In genomic region chr7:134078991-134079390, GRCh38 we compare ENCODE assay signal across 1 cellular context.
TF ChIP-seq lines count a peak whose summit lies in the region.

No MANE protein-coding gene starts in this region.

TF ChIP-seq in HepG2, 621 proteins besides CTCF, POLR2A, EP300 and RAD21 (continued from another document):
- TF ChIP-seq, protein P1, sequence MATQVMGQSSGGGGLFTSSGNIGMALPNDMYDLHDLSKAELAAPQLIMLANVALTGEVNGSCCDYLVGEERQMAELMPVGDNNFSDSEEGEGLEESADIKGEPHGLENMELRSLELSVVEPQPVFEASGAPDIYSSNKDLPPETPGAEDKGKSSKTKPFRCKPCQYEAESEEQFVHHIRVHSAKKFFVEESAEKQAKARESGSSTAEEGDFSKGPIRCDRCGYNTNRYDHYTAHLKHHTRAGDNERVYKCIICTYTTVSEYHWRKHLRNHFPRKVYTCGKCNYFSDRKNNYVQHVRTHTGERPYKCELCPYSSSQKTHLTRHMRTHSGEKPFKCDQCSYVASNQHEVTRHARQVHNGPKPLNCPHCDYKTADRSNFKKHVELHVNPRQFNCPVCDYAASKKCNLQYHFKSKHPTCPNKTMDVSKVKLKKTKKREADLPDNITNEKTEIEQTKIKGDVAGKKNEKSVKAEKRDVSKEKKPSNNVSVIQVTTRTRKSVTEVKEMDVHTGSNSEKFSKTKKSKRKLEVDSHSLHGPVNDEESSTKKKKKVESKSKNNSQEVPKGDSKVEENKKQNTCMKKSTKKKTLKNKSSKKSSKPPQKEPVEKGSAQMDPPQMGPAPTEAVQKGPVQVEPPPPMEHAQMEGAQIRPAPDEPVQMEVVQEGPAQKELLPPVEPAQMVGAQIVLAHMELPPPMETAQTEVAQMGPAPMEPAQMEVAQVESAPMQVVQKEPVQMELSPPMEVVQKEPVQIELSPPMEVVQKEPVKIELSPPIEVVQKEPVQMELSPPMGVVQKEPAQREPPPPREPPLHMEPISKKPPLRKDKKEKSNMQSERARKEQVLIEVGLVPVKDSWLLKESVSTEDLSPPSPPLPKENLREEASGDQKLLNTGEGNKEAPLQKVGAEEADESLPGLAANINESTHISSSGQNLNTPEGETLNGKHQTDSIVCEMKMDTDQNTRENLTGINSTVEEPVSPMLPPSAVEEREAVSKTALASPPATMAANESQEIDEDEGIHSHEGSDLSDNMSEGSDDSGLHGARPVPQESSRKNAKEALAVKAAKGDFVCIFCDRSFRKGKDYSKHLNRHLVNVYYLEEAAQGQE (IDR thresholded peaks at IDR 0.05; ENCODE audit: borderline replicate concordance in 1 of 2, low read depth in 1 of 2, low read length in 2 of 2), result peak in 1 of 2 experiments; percentile 32; a peak in 1 of 4 replicates
- TF ChIP-seq GABPA (IDR thresholded peaks at IDR 0.05; ENCODE audit: low read depth, low read length), result no peak
- peak; percentile 84 for TF ChIP-seq GABPA (CRISPR knock-in tag; IDR thresholded peaks at IDR 0.05; ENCODE audit: low read depth)
- TF ChIP-seq FOXA3 (CRISPR knock-in tag; IDR thresholded peaks at IDR 0.05), result 0 out of 2 replicates have a peak, but pooled peaks have one; percentile 23
- no peak for TF ChIP-seq TBX3 (IDR thresholded peaks at IDR 0.05; ENCODE audit: borderline replicate concordance)
- no peak for TF ChIP-seq JARID2 (CRISPR knock-in tag; IDR thresholded peaks at IDR 0.05; ENCODE audit: insufficient replicate concordance)
- TF ChIP-seq FOXP1 (IDR thresholded peaks at IDR 0.05), result no peak
- 0 out of 2 replicates have a peak, but pooled peaks have one; percentile 23 for TF ChIP-seq FOXP1 (CRISPR knock-in tag; IDR thresholded peaks at IDR 0.05)
- TF ChIP-seq SAP130 (CRISPR knock-in tag; IDR thresholded peaks at IDR 0.05; ENCODE audit: low read depth), result 0 out of 2 replicates have a peak, but pooled peaks have one; percentile 18
TF ChIP-seq in HepG2: peak in this region for 11.
